In genomic region chr5:159669559-159669958, GRCh38 we compare ENCODE assay signal across 20 cellular contexts.
DNase-seq lines count a peak whose midpoint lies in the region; ATAC-seq and TF ChIP-seq lines count a peak whose summit lies in the region.
"Had no signal": no experiment of that assay in that cellular context is flagged by ENCODE, and none has a peak within 500 bp of the region (broad histone marks: within the 10 kb centered on the region; RNA-seq: fewer than 3 reads in every experiment).

No MANE protein-coding gene starts in this region.

- ATAC-seq in Right ventricle myocardium superior (ENCODE audit: poor library complexity) (no peak), gastroesophageal sphincter (no peak)
- ATAC-seq: CD8-positive, alpha-beta T cell had no signal

- DNase-seq in NCI-H748 (lab: John Stamatoyannopoulos, UW; ENCODE audit: unreplicated experiment) (peak; percentile 47), NCI-H748 treated with DMSO at 0.1 percent for 48 hours (lab: John Stamatoyannopoulos, UW) (no peak), RPMI8226 (peak; percentile 5), epithelial cell of esophagus (ENCODE audit: low read depth) (peak; percentile 41), cerebellar nuclear complex (lab: John Stamatoyannopoulos, UW) (no peak), Right ventricle myocardium superior (no peak)
- DNase-seq: 8988T; AML-193; C1 segment of cervical spinal cord; CD8-positive, alpha-beta T cell; GM23248; H9; HFFc6; KBM-7; NCI-H187; NCI-H446; NCI-H526; Peyer's patch had no signal

- no peak overlapping the region for H3K27ac ChIP-seq in gastroesophageal sphincter
- H3K27ac ChIP-seq: GM23248, Peyer's patch, SJSA1 had no signal

- intact Hi-C loops in Right ventricle myocardium superior (cut with DNase I) = no loop called here

- peaks cover 0 to 17% (median 0%) of the 10 kb centered on the region in 3 donors for H3K9me3 ChIP-seq in gastroesophageal sphincter
- H3K9me3 ChIP-seq: Peyer's patch, SJSA1 had no signal

- TF ChIP-seq CTCF in epithelial cell of esophagus (IDR thresholded peaks at IDR 0.05; ENCODE audit: insufficient read depth, low read depth, low read length, missing control alignments) (no peak), gastroesophageal sphincter (IDR thresholded peaks at IDR 0.05) (no peak)

- TF ChIP-seq EP300 in gastroesophageal sphincter (IDR thresholded peaks at IDR 0.05) = no peak

- H3K27me3 ChIP-seq in gastroesophageal sphincter = no peaks in the 10 kb centered on the region
- H3K27me3 ChIP-seq: Peyer's patch, SJSA1 had no signal

- WGBS in gastroesophageal sphincter (ENCODE audit: low coverage in 1 of 2), 2 donors = 89 to 93% methylated on average over 3 to 4 of the region's 4 CpGs

- H3K4me3 ChIP-seq in epithelial cell of esophagus (ENCODE audit: low read length) (no peak overlapping the region), gastroesophageal sphincter (no peak overlapping the region)
- H3K4me3 ChIP-seq: GM23248, Peyer's patch, SJSA1 had no signal

- H3K36me3 ChIP-seq in gastroesophageal sphincter = no peaks in the 10 kb centered on the region
- H3K36me3 ChIP-seq: Peyer's patch, SJSA1 had no signal

- TF ChIP-seq POLR2A in gastroesophageal sphincter (IDR thresholded peaks at IDR 0.05) = no peak

- no peaks in the 10 kb centered on the region for H3K4me1 ChIP-seq in gastroesophageal sphincter
- H3K4me1 ChIP-seq: Peyer's patch, SJSA1 had no signal

Comparison
In these comparisons a context has a peak if more than half of its experiments do, and no peak if none do; other contexts are left out.
1. DNase-seq: peak in NCI-H748 (single experiment), RPMI8226 (single experiment) and epithelial cell of esophagus (single experiment); none in NCI-H748 treated with DMSO at 0.1 percent for 48 hours (single experiment), cerebellar nuclear complex (0 of 2) and Right ventricle myocardium superior (single experiment).